Comparison of ENCODE assay signal across 8 cellular contexts in genomic region chr1:167221804-167222610, GRCh38. TPM values are rescaled to one million over a fixed set of nuclear protein-coding genes. Genes with fewer than 3 reads are reported as not detected.
DNase-seq lines count a peak whose midpoint lies in the region; ATAC-seq and TF ChIP-seq lines count a peak whose summit lies in the region.

No MANE protein-coding gene starts in this region.

- POLR2A ChIA-PET in IMR-90 (lab: Charles Lee; ENCODE audit: unreplicated experiment): no interaction called here

- no peak overlapping the region for H3K18ac ChIP-seq in IMR-90 (ENCODE audit: low read depth, low read length)

- no peak overlapping the region for H4K91ac ChIP-seq in IMR-90 (ENCODE audit: insufficient read depth, low read depth, low read length)

- H2AK5ac ChIP-seq in IMR-90 (ENCODE audit: low read depth, low read length): no peak overlapping the region

- no peak overlapping the region for H4K8ac ChIP-seq in IMR-90 (ENCODE audit: low read depth in 2 of 2, low read length in 2 of 2)

- no peaks in the 10 kb centered on the region for H3K36me3 ChIP-seq in IMR-90 (ENCODE audit: control insufficient read depth, insufficient read depth, low read length)

- H3K4me1 Mint-ChIP-seq in nephron: peaks cover 34% of the 10 kb centered on the region

- TF ChIP-seq CTCF in IMR-90 (conservative IDR thresholded peaks at IDR 0.05; ENCODE audit: low read depth, low read length) (no peak), nephron (IDR thresholded peaks at IDR 0.05; ENCODE audit: unreplicated experiment in 3 of 3) (no peak)

- no peak for TF ChIP-seq POLR2A in IMR-90 (IDR thresholded peaks at IDR 0.05; ENCODE audit: low read depth, low read length)

- H2AK9ac ChIP-seq in IMR-90 (replicated peaks; ENCODE audit: low read depth, low read length, poor library complexity): no peak overlapping the region

- peaks cover 3 to 25% of the 10 kb centered on the region in 2 experiments; a peak in 3 of 4 replicates for H3K79me1 ChIP-seq in IMR-90 (ENCODE audit: low read depth in 1 of 2, low read length in 2 of 2)

- H3K27me3 ChIP-seq in IMR-90 (ENCODE audit: control insufficient read depth, insufficient read depth, low read length): no peaks in the 10 kb centered on the region

- peak overlapping the region; percentile 43 for H2BK5ac ChIP-seq in IMR-90 (ENCODE audit: low read depth, low read length, poor library complexity, severe bottlenecking)

- no peak overlapping the region for H3K56ac ChIP-seq in IMR-90 (ENCODE audit: extremely low read depth, insufficient read depth, low read length)

- no peaks in the 10 kb centered on the region for H3K9me1 ChIP-seq in IMR-90 (ENCODE audit: insufficient read depth, low read length)

- no peak overlapping the region for H4K5ac ChIP-seq in IMR-90 (ENCODE audit: low read depth, low read length)

- H3K14ac ChIP-seq in IMR-90 (replicated peaks; ENCODE audit: low read depth, low read length): no peak overlapping the region

- peak; percentile 65 for DNase-seq in DMS153 treated with DMSO at 0.1 percent for 48 hours (lab: John Stamatoyannopoulos, UW; ENCODE audit: unreplicated experiment)
- DNase-seq in IMR-90: peak; percentile 77
- peak; percentile 85 for DNase-seq in RKO (ENCODE audit: low spot score)
- DNase-seq in activated T-helper 1 cell treated with anti-CD3 and anti-CD28 coated beads, Interleukin-2, amount 50 U/mL, for 16 hours (ENCODE audit: low read depth in 1 of 2, low spot score in 1 of 2): peak; percentile 24 to 55
- peak; percentile 87 for DNase-seq in fibroblast of peridontal ligament (ENCODE audit: extremely low read depth)
- peak; percentile 76 for DNase-seq in stimulated activated naive CD8-positive, alpha-beta T cell treated with anti-CD3 and anti-CD28 coated beads, Interleukin-15, Interleukin-2, amounts not matched to agents 100 U/mL and 50 U/mL, for 24 hours

- H3K9me3 ChIP-seq in IMR-90 (ENCODE audit: control insufficient read depth, insufficient read depth, low read length): no peaks in the 10 kb centered on the region

- dilution Hi-C loops in IMR-90 (cut with HindIII; ENCODE audit: low sequenced_read_pairs, unreplicated experiment): no loop called here

- peaks cover under 1% of the 10 kb centered on the region for H3K9me3 Mint-ChIP-seq in nephron

- H3K4ac ChIP-seq in IMR-90 (ENCODE audit: low read depth, low read length): no peak overlapping the region

- H3K36me3 Mint-ChIP-seq in nephron (ENCODE audit: low read depth): no peaks in the 10 kb centered on the region

- H2AFZ ChIP-seq in IMR-90 (replicated peaks; ENCODE audit: low read length, poor library complexity): peak overlapping the region; percentile 91

- peak overlapping the region; percentile 59 for H3K27ac ChIP-seq in IMR-90 (ENCODE audit: insufficient read depth, low read length)

- peak overlapping the region; percentile 66 for H3K4me3 ChIP-seq in IMR-90 (ENCODE audit: insufficient read depth, low read depth, low read length)

- H3K4me3 Mint-ChIP-seq in nephron: peak overlapping the region; percentile 97 to 99 (median 98)

- H3K27ac Mint-ChIP-seq in nephron: peak overlapping the region; percentile 94 to 100 (median 99)

- no peak overlapping the region for H2BK15ac ChIP-seq in IMR-90 (ENCODE audit: low read depth, low read length)

- intact Hi-C loops in IMR-90 (cut with micrococcal nuclease): loop anchor here (5.0 to 10.0 kb wide), 4 partner anchors 45 to 583 kb away; no protein-coding TSS in a partner anchor

- CTCF ChIA-PET in IMR-90 (lab: Yijun Ruan, JAX): interaction anchor here (0.7 to 1.6 kb wide), 2 partner anchors 12 to 308 kb away, joined by 3 to 5 read pairs; no protein-coding TSS in a partner anchor

- H2BK120ac ChIP-seq in IMR-90 (ENCODE audit: low read depth, low read length): no peak overlapping the region

- H3K27me3 Mint-ChIP-seq in nephron (ENCODE audit: low read depth): no peaks in the 10 kb centered on the region

- no peaks in the 10 kb centered on the region for H4K20me1 ChIP-seq in IMR-90 (ENCODE audit: insufficient read depth, low read length)

- no peak overlapping the region; the same call in 1 of the 2 replicates for H3K23ac ChIP-seq in IMR-90 (ENCODE audit: low read depth, low read length)

- H2BK20ac ChIP-seq in IMR-90 (ENCODE audit: low read depth, low read length): no peak overlapping the region

- WGBS in IMR-90 (ENCODE audit: extremely low coverage in 2 of 2, insufficient read length in 1 of 2), 2 experiments: 0% methylated on average over 1 of the region's 46 CpGs; no CpG with 5 or more reads in 1 of the 2 experiments

- no peaks in the 10 kb centered on the region for H3K4me1 ChIP-seq in IMR-90 (ENCODE audit: control insufficient read depth, insufficient read depth, low read length)

- peak overlapping the region; percentile 62 for H3K9ac ChIP-seq in IMR-90 (ENCODE audit: low read depth, low read length)

- BruUV-seq in IMR-90 (replicated peaks; lab: Mats Ljungman, UMichigan): no TSS peak

- H3K4me2 ChIP-seq in IMR-90 (ENCODE audit: low read depth, low read length): peak overlapping the region; percentile 95

- in situ Hi-C loops in IMR-90 (cut with MboI; ENCODE audit: low sequenced_read_pairs): no loop called here

- ATAC-seq in GM21526 (IDR thresholded peaks at IDR 0.05; ENCODE audit: low FRiP score, unreplicated experiment): peak; percentile 53
- peak; percentile 19 for ATAC-seq in IMR-90 (ENCODE audit: low read depth)
- peak; percentile 77 for ATAC-seq in stimulated activated naive CD8-positive, alpha-beta T cell treated with anti-CD3 and anti-CD28 coated beads, Interleukin-15, Interleukin-2, amounts not matched to agents 100 U/mL and 50 U/mL, for 24 hours

- TF ChIP-seq RAD21 in IMR-90 (IDR thresholded peaks at IDR 0.05; ENCODE audit: low read length): no peak

TF ChIP-seq in IMR-90, 13 proteins besides CTCF, POLR2A, EP300 and RAD21:
- TF ChIP-seq FOS (IDR thresholded peaks at IDR 0.05; ENCODE audit: low read depth, low read length): no peak
- TF ChIP-seq CEBPB (IDR thresholded peaks at IDR 0.05; ENCODE audit: low read depth, low read length): no peak
- TF ChIP-seq MXI1 (IDR thresholded peaks at IDR 0.05; ENCODE audit: borderline replicate concordance, low read depth, low read length): peak; percentile 47; the same call in 1 of the 2 replicates
- TF ChIP-seq RCOR1 (IDR thresholded peaks at IDR 0.05; ENCODE audit: insufficient replicate concordance, low read length): no peak
- TF ChIP-seq RFX5 (IDR thresholded peaks at IDR 0.05; ENCODE audit: low read depth, low read length): no peak
- TF ChIP-seq NFE2L2 (IDR thresholded peaks at IDR 0.05; ENCODE audit: low read depth, low read length): no peak
- no peak for TF ChIP-seq CHD1 (IDR thresholded peaks at IDR 0.05; ENCODE audit: low read depth, low read length)
- TF ChIP-seq BHLHE40 (IDR thresholded peaks at IDR 0.05; ENCODE audit: low read depth, low read length): peak; percentile 13; the same call in 1 of the 2 replicates
- no peak for TF ChIP-seq ELK1 (IDR thresholded peaks at IDR 0.05; ENCODE audit: borderline replicate concordance, low read depth, low read length)
- TF ChIP-seq MAFK (IDR thresholded peaks at IDR 0.05; ENCODE audit: low read depth, low read length): no peak
- TF ChIP-seq MAZ (IDR thresholded peaks at IDR 0.05; ENCODE audit: borderline replicate concordance, low read depth, low read length): no peak

RNA-seq across cellular contexts. Expression of gene POU2F1, which starts 1.3 kb away (rescaled TPM):
- total RNA-seq in IMR-90 (2012; rRNA removed): 3.4 and 4.4 TPM in 2 replicates
- polyA plus RNA-seq in IMR-90 (2012; rRNA removed): 1.0 and 1.2 TPM in 2 replicates
- 0.32 and 0.75 TPM in 2 replicates for polyA plus RNA-seq in IMR-90 (2012; cell fraction: cytosol; rRNA removed)
- polyA plus RNA-seq in IMR-90 (2012; cell fraction: nucleus; rRNA removed; ENCODE audit: low replicate concordance): 3.5 and 6.8 TPM in 2 replicates

Comparison
In these comparisons a context has a peak if more than half of its experiments do, and no peak if none do; other contexts are left out.
1. Peak in every context shown above with its lines: DNase-seq, ATAC-seq, H3K4me3 ChIP-seq and H3K27ac ChIP-seq.
2. ATAC-seq: peak in every context shown above with its lines; median percentile 77 in stimulated activated naive CD8-positive, alpha-beta T cell treated with anti-CD3 and anti-CD28 coated beads, Interleukin-15, Interleukin-2, amounts not matched to agents 100 U/mL and 50 U/mL, for 24 hours; 53 in GM21526; 19 in IMR-90.